In the genomic region with DNA sequence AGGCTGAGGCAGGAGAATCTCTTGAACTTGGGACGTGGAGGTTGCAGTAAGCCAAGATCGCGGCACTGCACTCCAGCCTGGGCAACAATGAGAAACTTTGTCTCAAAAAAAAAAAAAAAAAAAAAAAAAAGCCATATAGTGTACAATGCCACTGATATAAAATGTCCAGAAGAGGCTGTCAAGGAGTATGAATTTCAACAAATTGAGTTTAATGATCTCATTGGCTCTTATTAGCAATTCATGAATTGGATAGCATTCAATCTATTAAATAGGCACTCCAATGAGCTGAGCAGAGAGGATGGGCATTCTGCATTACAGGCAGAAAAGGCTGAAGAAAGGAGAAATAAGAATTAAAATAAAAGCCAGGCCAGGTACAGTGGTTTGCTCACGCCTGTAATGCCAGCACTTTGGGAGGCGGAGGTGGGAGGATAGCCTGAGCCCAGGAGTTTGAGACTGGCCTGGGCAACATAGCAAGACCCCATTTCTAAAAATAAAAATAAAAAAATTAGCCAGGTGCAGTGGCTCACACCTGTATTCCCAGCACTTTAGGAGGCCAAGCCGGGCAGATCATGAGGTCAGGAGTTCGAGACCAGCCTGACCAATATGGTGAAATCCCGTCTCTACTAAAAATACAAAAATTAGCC, we compare ENCODE assay signal across 8 cellular contexts. TPM values are rescaled to one million over a fixed set of nuclear protein-coding genes. Genes with fewer than 3 reads are reported as not detected.
DNase-seq lines count a peak whose midpoint lies in the region; ATAC-seq, FAIRE-seq and TF ChIP-seq lines count a peak whose summit lies in the region.

No MANE protein-coding gene starts in this region.

- no peak for ATAC-seq in A549
- no peak for ATAC-seq in GM18517 (IDR thresholded peaks at IDR 0.05; ENCODE audit: unreplicated experiment)

- dilution Hi-C loops in mammary epithelial cell (cut with HindIII; ENCODE audit: low sequenced_read_pairs) = no loop called here

- H4K20me1 ChIP-seq in mammary epithelial cell (ENCODE audit: insufficient read depth, low read length) = no peaks in the 10 kb centered on the region

- CTCF ChIA-PET in A549 (lab: Yijun Ruan, JAX) = interaction anchor here (1.0 to 2.3 kb wide), 5 partner anchors 14 to 154 kb away, joined by 3 to 7 read pairs (median 4); no protein-coding TSS in a partner anchor
- CTCF ChIA-PET in mammary epithelial cell (lab: Charles Lee; ENCODE audit: low non-redundant PET) = interaction anchor here (0.5 to 0.7 kb wide), 2 partner anchors 121 to 292 kb away, joined by 5 to 10 read pairs; no protein-coding TSS in a partner anchor

- H3K9ac ChIP-seq in mammary epithelial cell (ENCODE audit: insufficient read depth, low read length) = peak overlapping the region; percentile 19

- H3K9me3 ChIP-seq in A549 (no peaks in the 10 kb centered on the region), mammary epithelial cell (replicated peaks; ENCODE audit: insufficient read depth, low read length) (no peaks in the 10 kb centered on the region), muscle layer of duodenum (ENCODE audit: control insufficient read depth in 1 of 2, low read length in 2 of 2) (no peaks in the 10 kb centered on the region)

- peaks cover 48% of the 10 kb centered on the region for H3K79me2 ChIP-seq in mammary epithelial cell (ENCODE audit: insufficient read depth, low read length)

- no peak for DNase-seq in A549 (ENCODE audit: low read depth in 1 of 2, low spot score in 1 of 2)
- DNase-seq in HL-60 (ENCODE audit: low read depth in 1 of 2, low spot score in 1 of 2) = no peak
- no peak for DNase-seq in mammary epithelial cell
- DNase-seq in NCI-H446 (lab: John Stamatoyannopoulos, UW) = no peak
- no peak for DNase-seq in stimulated activated CD4-positive, alpha-beta T cell treated with anti-CD3 and anti-CD28 coated beads, Interleukin-4, amount 100 ng/mL, for 24 hours
- DNase-seq in NCI-H82 treated with DMSO at 0.1 percent for 48 hours (lab: John Stamatoyannopoulos, UW; ENCODE audit: unreplicated experiment) = no peak

- H3K4me1 ChIP-seq in A549 (peaks cover 16% of the 10 kb centered on the region; the same call in 1 of the 3 replicates), mammary epithelial cell (ENCODE audit: insufficient read depth, low read length) (peaks cover 26% of the 10 kb centered on the region), muscle layer of duodenum (ENCODE audit: control insufficient read depth in 1 of 2, insufficient read depth in 2 of 2, low read length in 2 of 2) (peaks cover 0 to 28% of the 10 kb centered on the region in 2 donors)

- intact Hi-C loops in mammary epithelial cell (cut with micrococcal nuclease) = no loop called here

- WGBS in A549 (ENCODE audit: missing lambda C conversion rate) = 87% methylated on average over 8 of the region's 8 CpGs
- 89% methylated on average over 6 of the region's 8 CpGs for WGBS in mammary epithelial cell (ENCODE audit: low coverage, missing lambda C conversion rate)

- in situ Hi-C loops in mammary epithelial cell (cut with MboI; ENCODE audit: low sequenced_read_pairs in 2 of 2) = no loop called here

- H2AFZ ChIP-seq in mammary epithelial cell (ENCODE audit: low read depth, low read length) = peak overlapping the region; percentile 98

- POLR2A ChIA-PET in A549 (lab: Yijun Ruan, JAX) = interaction anchor here (1.3 to 2.7 kb wide), 3 partner anchors 19 to 154 kb away, joined by 4 to 20 read pairs (median 14); partner anchors contain the start of genes GADD45B and TIMM13

- H3K4me2 ChIP-seq in A549 (peak overlapping the region; percentile 78), mammary epithelial cell (ENCODE audit: insufficient read depth, low read depth, low read length) (peak overlapping the region; percentile 69)

- no peaks in the 10 kb centered on the region for H3K27me3 ChIP-seq in HL-60 (ENCODE audit: insufficient read depth, poor library complexity, severe bottlenecking)
- no peaks in the 10 kb centered on the region for H3K27me3 ChIP-seq in mammary epithelial cell (ENCODE audit: insufficient read depth, low read length)
- no peaks in the 10 kb centered on the region for H3K27me3 ChIP-seq in muscle layer of duodenum (ENCODE audit: low read depth, low read length)

- TF ChIP-seq RAD21 in A549 (conservative IDR thresholded peaks at IDR 0.05 in 1 of 2, IDR thresholded peaks at IDR 0.05 in 1 of 2) = no peak

- TF ChIP-seq CTCF in A549 (IDR thresholded peaks at IDR 0.05) (no peak), HL-60 (IDR thresholded peaks at IDR 0.05; ENCODE audit: insufficient read depth, low read length) (no peak), mammary epithelial cell (conservative IDR thresholded peaks at IDR 0.05 in 1 of 2, IDR thresholded peaks at IDR 0.05 in 1 of 2; ENCODE audit: extremely low read depth in 1 of 2, insufficient read depth in 1 of 2, low read depth in 1 of 2, low read length in 2 of 2) (no peak)

- FAIRE-seq in A549 (lab: Jason Lieb, UNC) = no peak

- H3K27ac ChIP-seq in A549 (peak overlapping the region; percentile 95 to 100), HL-60 (replicated peaks) (peak overlapping the region; percentile 73), mammary epithelial cell (ENCODE audit: insufficient read depth, low read depth, low read length) (no peak overlapping the region), muscle layer of duodenum (ENCODE audit: low read length) (no peak overlapping the region)

- no peak for TF ChIP-seq POLR2A in A549 (IDR thresholded peaks at IDR 0.05; ENCODE audit: low read length)

- no peaks in the 10 kb centered on the region for H3K36me3 ChIP-seq in mammary epithelial cell (ENCODE audit: insufficient read depth, low read length)
- no peaks in the 10 kb centered on the region for H3K36me3 ChIP-seq in muscle layer of duodenum (ENCODE audit: control insufficient read depth in 1 of 2, insufficient read depth in 2 of 2, low read length in 2 of 2)

- H3K4me3 ChIP-seq in A549 = peak overlapping the region; percentile 98; the same call in 2 of the 3 replicates
- H3K4me3 ChIP-seq in HL-60 (replicated peaks; ENCODE audit: insufficient read depth, low read length) = 0 out of 2 replicates have a peak overlapping the region, but pooled peaks have one; percentile 12
- H3K4me3 ChIP-seq in mammary epithelial cell (replicated peaks in 1 of 3; ENCODE audit: insufficient read depth in 1 of 3, low read depth in 2 of 3, low read length in 3 of 3) = peak overlapping the region; percentile 44 to 98 (median 84)
- peak overlapping the region; percentile 50 to 56 for H3K4me3 ChIP-seq in muscle layer of duodenum (ENCODE audit: low read depth in 1 of 2, low read length in 2 of 2)

- no peak for TF ChIP-seq EP300 in A549 (IDR thresholded peaks at IDR 0.05)

- no TSS peak for BruUV-seq in mammary epithelial cell (replicated peaks; lab: Mats Ljungman, UMichigan)

TF ChIP-seq in A549, 52 proteins besides CTCF, POLR2A, EP300 and RAD21 (continues in another document):
- no peak for TF ChIP-seq MAFK (IDR thresholded peaks at IDR 0.05; ENCODE audit: partially characterized antibody)
- no peak for TF ChIP-seq HOXB5 (CRISPR knock-in tag; IDR thresholded peaks at IDR 0.05)
- TF ChIP-seq RCOR1 (IDR thresholded peaks at IDR 0.05; ENCODE audit: low read depth, low read length) = no peak
- no peak for TF ChIP-seq HMGXB4 (CRISPR knock-in tag; IDR thresholded peaks at IDR 0.05; ENCODE audit: borderline replicate concordance)
- TF ChIP-seq, protein P1, sequence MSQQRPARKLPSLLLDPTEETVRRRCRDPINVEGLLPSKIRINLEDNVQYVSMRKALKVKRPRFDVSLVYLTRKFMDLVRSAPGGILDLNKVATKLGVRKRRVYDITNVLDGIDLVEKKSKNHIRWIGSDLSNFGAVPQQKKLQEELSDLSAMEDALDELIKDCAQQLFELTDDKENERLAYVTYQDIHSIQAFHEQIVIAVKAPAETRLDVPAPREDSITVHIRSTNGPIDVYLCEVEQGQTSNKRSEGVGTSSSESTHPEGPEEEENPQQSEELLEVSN (IDR thresholded peaks at IDR 0.05; ENCODE audit: borderline replicate concordance, low read depth) = no peak
- TF ChIP-seq ZFP36 (IDR thresholded peaks at IDR 0.05; ENCODE audit: borderline replicate concordance, partially characterized antibody) = no peak

RNA-seq across cellular contexts. Expression of gene LMNB2, which starts 0.8 kb away (rescaled TPM):
- 53.5 and 54.6 TPM in 2 replicates for polyA plus RNA-seq in A549 (2011; rRNA removed)
- 96.0 and 132 TPM in 2 replicates for polyA plus RNA-seq in A549 (2012; cell fraction: cytosol; rRNA removed)
- polyA plus RNA-seq in A549 (2012; cell fraction: nucleus; rRNA removed) = 167 and 168 TPM in 2 replicates
- polyA plus RNA-seq in A549 (2017; fragmentation: RNase III; extraction: RNeasy Plus Mini Kit Qiagen cat#74134 plus additional on column Dnase treatment) = 93.6 to 105 TPM (median 97.7 TPM) in 3 replicates
- 53.1 and 60.5 TPM in 2 replicates for polyA minus RNA-seq in A549 (2011; rRNA and poly(A)+ RNA removed)
- total RNA-seq in mammary epithelial cell = 100 to 1,000 TPM in 1 of 2 donors, 10 to 100 TPM in 1; 42.0 to 108 TPM
- 78.9 TPM for polyA plus RNA-seq in mammary epithelial cell
- 98.4 TPM for polyA minus RNA-seq in mammary epithelial cell

RNA-seq across cellular contexts. Expression of gene GADD45B, which starts 18.4 kb away (rescaled TPM):
- polyA plus RNA-seq in A549 (2011; rRNA removed) (65.3 and 72.5 TPM in 2 replicates), A549 (2017; fragmentation: RNase III; extraction: RNeasy Plus Mini Kit Qiagen cat#74134 plus additional on column Dnase treatment) (38.6 to 42.4 TPM (median 39.9 TPM) in 3 replicates), mammary epithelial cell (28.3 TPM)
- polyA plus RNA-seq in A549 (2012; cell fraction: cytosol; rRNA removed) = 120 and 125 TPM in 2 replicates
- 193 and 205 TPM in 2 replicates for polyA plus RNA-seq in A549 (2012; cell fraction: nucleus; rRNA removed)
- 42.7 and 50.1 TPM in 2 replicates for polyA minus RNA-seq in A549 (2011; rRNA and poly(A)+ RNA removed)
- total RNA-seq in mammary epithelial cell = 10 to 100 TPM; 18.0 to 83.9 TPM
- 38.9 TPM for polyA minus RNA-seq in mammary epithelial cell

RNA-seq across cellular contexts. Expression of gene TIMM13, which starts 30.1 kb away (rescaled TPM):
- polyA plus RNA-seq in A549 (2011; rRNA removed) (23.9 and 24.7 TPM in 2 replicates), A549 (2017; fragmentation: RNase III; extraction: RNeasy Plus Mini Kit Qiagen cat#74134 plus additional on column Dnase treatment) (73.6 to 85.7 TPM (median 81.2 TPM) in 3 replicates), mammary epithelial cell (62.2 TPM)
- polyA plus RNA-seq in A549 (2012; cell fraction: cytosol; rRNA removed) = 128 and 159 TPM in 2 replicates
- 95.9 and 129 TPM in 2 replicates for polyA plus RNA-seq in A549 (2012; cell fraction: nucleus; rRNA removed)
- polyA minus RNA-seq in A549 (2011; rRNA and poly(A)+ RNA removed) = 5.7 and 9.2 TPM in 2 replicates
- total RNA-seq in mammary epithelial cell = 100 to 1,000 TPM in 1 of 2 donors, 10 to 100 TPM in 1; 20.8 to 133 TPM
- 3.3 TPM for polyA minus RNA-seq in mammary epithelial cell

Comparison
In these comparisons a context has a peak if more than half of its experiments do, and no peak if none do; other contexts are left out.
1. H3K27ac ChIP-seq: peak in A549 (2 of 2) and HL-60 (single experiment); none in mammary epithelial cell (single experiment) and muscle layer of duodenum (single experiment).
2. H3K4me3 ChIP-seq: peak in every context shown above with its lines; median percentile 98 in A549; 84 in mammary epithelial cell; 53 in muscle layer of duodenum; 12 in HL-60.